Comparison of ENCODE assay signal across 8 cellular contexts in the genomic region with DNA sequence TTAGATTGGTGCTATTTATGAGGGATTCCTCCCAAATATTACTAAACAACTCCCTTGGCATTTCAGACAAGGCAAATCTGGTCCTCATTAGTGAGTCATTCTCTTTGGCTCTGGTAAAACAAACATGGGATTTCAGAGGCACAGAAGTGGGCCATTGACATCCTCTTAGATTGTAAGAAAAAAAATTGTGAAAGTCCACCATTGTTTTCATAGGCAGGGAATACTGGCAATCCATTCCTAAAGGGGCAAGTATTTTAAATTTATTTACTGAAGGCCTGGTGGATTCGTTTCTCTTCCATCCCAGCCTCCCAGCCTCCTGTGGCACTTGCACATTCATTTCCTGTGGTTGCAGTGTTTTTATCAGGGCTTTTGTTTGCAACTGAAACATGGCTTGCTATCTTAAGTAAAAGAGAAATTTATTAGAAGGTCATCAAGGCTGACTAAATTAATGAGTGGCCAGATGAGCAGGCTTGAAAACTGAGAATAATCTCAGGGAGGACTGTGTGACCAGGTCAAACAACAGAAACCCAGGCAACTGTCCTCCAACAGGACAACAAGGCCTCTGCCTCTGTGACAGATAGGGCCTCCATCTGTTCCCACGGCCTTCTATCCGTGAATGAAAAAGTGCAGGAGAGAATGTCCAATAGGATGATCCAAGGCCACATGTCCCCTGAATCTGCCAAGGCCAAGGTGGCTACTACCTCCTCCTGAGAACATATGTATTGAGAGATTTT. TPM values are rescaled to one million over a fixed set of nuclear protein-coding genes. Genes with fewer than 3 reads are reported as not detected.
DNase-seq lines count a peak whose midpoint lies in the region; ATAC-seq and TF ChIP-seq lines count a peak whose summit lies in the region.
"Had no signal": no experiment of that assay in that cellular context is flagged by ENCODE, and none has a peak within 500 bp of the region (broad histone marks: within the 10 kb centered on the region; RNA-seq: fewer than 3 reads in every experiment).

No MANE protein-coding gene starts in this region.

- H3K36me3 ChIP-seq in tibial artery = no peaks in the 10 kb centered on the region

- intact Hi-C loops in left cardiac atrium (cut with DNase I) (no loop called here), tibial artery (cut with DNase I; ENCODE audit: low total_unique reads) (no loop called here)

- H3K27ac ChIP-seq in tibial artery = peak overlapping the region; percentile 17 to 34

- no peaks in the 10 kb centered on the region for H3K27me3 ChIP-seq in tibial artery

- no peaks in the 10 kb centered on the region for H3K9me3 ChIP-seq in tibial artery

- ATAC-seq in left cardiac atrium = peak; percentile 59 to 91

- H3K4me3 ChIP-seq in tibial artery = no peak overlapping the region

- no peaks in the 10 kb centered on the region for H3K4me1 ChIP-seq in tibial artery

- DNase-seq in HS-27A (ENCODE audit: low read depth) = peak; percentile 40
- DNase-seq in amniotic stem cell (lab: John Stamatoyannopoulos, UW) = peak; percentile 60
- DNase-seq in left cardiac atrium = no peak
- DNase-seq in tibial artery = no peak
- DNase-seq in stimulated activated CD4-positive, alpha-beta T cell treated with anti-CD3 and anti-CD28 coated beads, Interleukin-2, amount 100 ng/mL, for 48 hours = no peak
- DNase-seq in SKM-1 treated with dmso at 0.1 percent for 144 hours (lab: John Stamatoyannopoulos, UW; ENCODE audit: unreplicated experiment) = no peak
- no peak for DNase-seq in HT-29 (ENCODE audit: low spot score)
- DNase-seq: endodermal cell had no signal

- TF ChIP-seq CTCF in tibial artery (IDR thresholded peaks at IDR 0.05) = no peak

RNA-seq across cellular contexts. Expression of a gene that starts 23.1 kb away (rescaled TPM):
- total RNA-seq in left cardiac atrium = 1 to 10 TPM; 5.1 to 7.6 TPM
- total RNA-seq in HT-29 (2014; rRNA removed; shearing (Covaris generic)) = not detected in 2 replicates
- total RNA-seq: endodermal cell had no signal

RNA-seq across cellular contexts. Expression of a gene that starts 44.8 kb away (rescaled TPM):
- 1 to 10 TPM; 5.9 to 7.7 TPM for total RNA-seq in left cardiac atrium
- total RNA-seq in HT-29 (2014; rRNA removed; shearing (Covaris generic)) = 13.8 and 14.4 TPM in 2 replicates

Comparison
In these comparisons a context has a peak if more than half of its experiments do, and no peak if none do; other contexts are left out.
1. DNase-seq: peak in HS-27A (single experiment) and amniotic stem cell (single experiment); none in left cardiac atrium (single experiment), tibial artery (0 of 2), stimulated activated CD4-positive, alpha-beta T cell treated with anti-CD3 and anti-CD28 coated beads, Interleukin-2, amount 100 ng/mL, for 48 hours (0 of 2), SKM-1 treated with dmso at 0.1 percent for 144 hours (single experiment) and HT-29 (single experiment).